Comparison of ENCODE assay signal across 15 cellular contexts in genomic region chr18:23234619-23235018, GRCh38.
"Had no signal": no experiment of that assay in that cellular context is flagged by ENCODE, and none has a peak within 500 bp of the region (broad histone marks: within the 10 kb centered on the region; RNA-seq: fewer than 3 reads in every experiment).

No MANE protein-coding gene starts in this region.

- H3K9me3 ChIP-seq: gastroesophageal sphincter, left lung, pancreas, tibial artery had no signal

- H3K27me3 ChIP-seq: gastroesophageal sphincter, left lung, pancreas, tibial artery had no signal

- H3K27ac Mint-ChIP-seq: activated T-cell treated with anti-CD3 and anti-CD28 coated beads, Interleukin-2, amount 50 U/mL, for 24 hours had no signal

- H3K9me3 Mint-ChIP-seq: T-cell had no signal

- H3K27me3 Mint-ChIP-seq: activated T-cell treated with anti-CD3 and anti-CD28 coated beads, Interleukin-2, amount 50 U/mL, for 24 hours; T-cell had no signal

- ATAC-seq: gastroesophageal sphincter, pancreas, T-cell had no signal

- H3K4me3 Mint-ChIP-seq: activated T-cell treated with anti-CD3 and anti-CD28 coated beads, Interleukin-2, amount 50 U/mL, for 24 hours; T-cell had no signal

- H3K36me3 Mint-ChIP-seq: T-cell had no signal

- H3K4me1 ChIP-seq: pancreas had no signal

- DNase-seq: activated CD4-positive, alpha-beta T cell treated with anti-CD3 and anti-CD28 coated beads, Interleukin-2, amount 50 U/mL, for 1 hour; activated CD4-positive, CD25-positive, alpha-beta regulatory T cell; activated gamma-delta T cell; activated T-cell treated with anti-CD3 and anti-CD28 coated beads, Interleukin-2, amount 50 U/mL, for 24 hours; central memory CD4-positive, alpha-beta T cell; cortex of kidney; effector CD8-positive, alpha-beta T cell; left lung; mesenchymal stem cell; pancreas; stimulated activated CD4-positive, alpha-beta T cell treated with anti-CD3 and anti-CD28 coated beads, Interleukin-15, amount 100 ng/mL, for 24 hours; stimulated activated CD4-positive, alpha-beta T cell treated with anti-CD3 and anti-CD28 coated beads, Interleukin-4, amount 100 ng/mL, for 4 hours; T-cell; tibial artery had no signal

- H3K4me3 ChIP-seq: gastroesophageal sphincter, left lung, pancreas, tibial artery had no signal

- H3K27ac ChIP-seq: gastroesophageal sphincter, left lung, pancreas, tibial artery had no signal

- H3K36me3 ChIP-seq: left lung, pancreas had no signal
